ENCODE assay signal across 1 cellular context in the genomic region with DNA sequence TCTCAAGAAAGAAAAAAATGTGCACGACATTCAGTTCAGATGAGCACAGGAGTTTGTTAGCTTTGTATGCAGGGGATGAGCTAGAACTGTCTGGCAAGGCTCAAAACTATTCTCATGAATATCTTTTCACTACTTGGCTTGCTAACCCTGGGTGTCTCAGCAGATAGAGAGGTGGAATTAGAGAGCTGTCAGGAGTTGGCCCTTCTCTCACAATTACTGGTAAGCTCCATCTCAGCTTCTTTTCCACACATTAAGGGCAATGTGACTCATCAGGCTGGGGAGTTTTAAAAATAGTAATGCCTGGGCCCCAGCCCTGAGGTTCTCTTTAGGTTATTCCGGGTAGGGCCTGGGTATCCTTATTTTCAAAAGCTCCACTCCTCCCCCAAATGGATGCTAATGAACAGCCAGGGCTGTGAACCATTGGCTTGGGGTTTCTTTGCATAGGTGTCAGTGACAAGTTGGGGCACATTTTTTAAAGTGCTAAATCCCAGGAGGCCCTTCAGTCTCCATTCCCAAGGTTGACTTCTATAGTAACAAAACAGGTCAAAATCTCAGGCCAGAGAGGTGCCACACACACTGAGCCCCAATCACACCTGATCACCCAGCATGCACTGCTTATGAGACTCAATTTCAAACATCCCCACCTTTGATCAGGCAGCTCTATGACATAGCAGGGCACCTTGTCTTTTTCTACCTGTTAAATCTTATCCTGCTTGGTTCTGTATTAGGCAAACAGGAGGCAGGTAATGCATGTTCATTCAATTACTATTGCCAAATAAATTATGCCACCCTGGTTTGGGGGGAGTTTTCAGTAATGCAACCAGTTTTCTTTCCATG.
TF ChIP-seq lines count a peak whose summit lies in the region.

No MANE protein-coding gene starts in this region.

TF ChIP-seq in K562, 482 proteins besides CTCF, POLR2A, EP300 and RAD21 (continued from another document):
- TF ChIP-seq, protein P1, sequence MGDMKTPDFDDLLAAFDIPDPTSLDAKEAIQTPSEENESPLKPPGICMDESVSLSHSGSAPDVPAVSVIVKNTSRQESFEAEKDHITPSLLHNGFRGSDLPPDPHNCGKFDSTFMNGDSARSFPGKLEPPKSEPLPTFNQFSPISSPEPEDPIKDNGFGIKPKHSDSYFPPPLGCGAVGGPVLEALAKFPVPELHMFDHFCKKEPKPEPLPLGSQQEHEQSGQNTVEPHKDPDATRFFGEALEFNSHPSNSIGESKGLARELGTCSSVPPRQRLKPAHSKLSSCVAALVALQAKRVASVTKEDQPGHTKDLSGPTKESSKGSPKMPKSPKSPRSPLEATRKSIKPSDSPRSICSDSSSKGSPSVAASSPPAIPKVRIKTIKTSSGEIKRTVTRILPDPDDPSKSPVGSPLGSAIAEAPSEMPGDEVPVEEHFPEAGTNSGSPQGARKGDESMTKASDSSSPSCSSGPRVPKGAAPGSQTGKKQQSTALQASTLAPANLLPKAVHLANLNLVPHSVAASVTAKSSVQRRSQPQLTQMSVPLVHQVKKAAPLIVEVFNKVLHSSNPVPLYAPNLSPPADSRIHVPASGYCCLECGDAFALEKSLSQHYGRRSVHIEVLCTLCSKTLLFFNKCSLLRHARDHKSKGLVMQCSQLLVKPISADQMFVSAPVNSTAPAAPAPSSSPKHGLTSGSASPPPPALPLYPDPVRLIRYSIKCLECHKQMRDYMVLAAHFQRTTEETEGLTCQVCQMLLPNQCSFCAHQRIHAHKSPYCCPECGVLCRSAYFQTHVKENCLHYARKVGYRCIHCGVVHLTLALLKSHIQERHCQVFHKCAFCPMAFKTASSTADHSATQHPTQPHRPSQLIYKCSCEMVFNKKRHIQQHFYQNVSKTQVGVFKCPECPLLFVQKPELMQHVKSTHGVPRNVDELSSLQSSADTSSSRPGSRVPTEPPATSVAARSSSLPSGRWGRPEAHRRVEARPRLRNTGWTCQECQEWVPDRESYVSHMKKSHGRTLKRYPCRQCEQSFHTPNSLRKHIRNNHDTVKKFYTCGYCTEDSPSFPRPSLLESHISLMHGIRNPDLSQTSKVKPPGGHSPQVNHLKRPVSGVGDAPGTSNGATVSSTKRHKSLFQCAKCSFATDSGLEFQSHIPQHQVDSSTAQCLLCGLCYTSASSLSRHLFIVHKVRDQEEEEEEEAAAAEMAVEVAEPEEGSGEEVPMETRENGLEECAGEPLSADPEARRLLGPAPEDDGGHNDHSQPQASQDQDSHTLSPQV (IDR thresholded peaks at IDR 0.05): no peak
- no peak for TF ChIP-seq ZNF507 (tag; conservative IDR thresholded peaks at IDR 0.05)
- TF ChIP-seq KLF10 (CRISPR knock-in tag; IDR thresholded peaks at IDR 0.05): no peak
- TF ChIP-seq MEF2A (IDR thresholded peaks at IDR 0.05; ENCODE audit: control insufficient read depth, low read depth, low read length): no peak
- TF ChIP-seq CREM (IDR thresholded peaks at IDR 0.05; ENCODE audit: low read depth): no peak
- no peak for TF ChIP-seq CSDE1 (IDR thresholded peaks at IDR 0.05)
- TF ChIP-seq ZNF707 (CRISPR knock-in tag; conservative IDR thresholded peaks at IDR 0.05): no peak
- TF ChIP-seq RCOR1 (IDR thresholded peaks at IDR 0.05; ENCODE audit: borderline replicate concordance in 1 of 2, low read depth in 2 of 2, low read length in 2 of 2): no peak
